In the genomic region with DNA sequence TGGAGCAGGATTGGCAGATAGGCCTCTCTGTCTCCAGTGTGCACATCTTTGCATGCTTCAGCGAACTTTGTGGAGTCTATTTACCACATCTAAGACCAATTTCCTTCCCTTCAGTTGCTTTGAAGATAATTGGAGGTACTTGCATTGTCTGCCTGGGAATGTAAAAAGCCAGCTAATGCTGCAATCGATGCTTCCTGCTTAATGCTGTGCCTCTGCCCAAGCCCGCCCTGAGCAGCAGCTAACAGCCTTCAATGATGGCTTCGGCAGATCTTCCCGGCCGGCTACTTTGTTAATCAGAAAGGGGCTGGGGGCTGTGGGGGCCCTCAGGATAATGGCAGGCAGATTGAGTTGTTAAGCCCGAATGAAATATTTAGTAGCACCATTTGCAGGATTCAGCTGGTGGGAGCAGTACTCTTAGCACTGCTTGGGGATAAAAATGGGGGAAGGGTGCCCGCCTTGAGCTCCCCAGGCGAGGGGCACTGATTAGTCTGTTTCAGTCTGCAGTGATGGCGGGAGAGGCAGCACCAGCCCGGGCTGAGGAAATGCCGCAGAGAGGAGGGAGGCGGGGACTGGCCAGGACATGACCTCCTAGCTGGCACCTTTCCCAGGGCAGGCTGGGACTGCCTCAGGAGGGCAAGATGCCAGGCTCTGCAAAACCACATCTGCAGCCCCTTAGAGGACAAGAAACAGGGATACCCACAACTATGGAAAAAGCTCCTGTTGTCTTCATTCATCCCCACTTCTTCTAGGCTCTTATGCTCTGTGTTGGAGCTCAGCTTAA, we compare ENCODE assay signal across 8 cellular contexts.
A peak's percentile ranks its signal among the peaks of the same experiment; 100 is the strongest.
DNase-seq lines count a peak whose midpoint lies in the region; ATAC-seq and TF ChIP-seq lines count a peak whose summit lies in the region.

No MANE protein-coding gene starts in this region.

- WGBS in testis, 2 donors: 19 to 23% methylated on average over 11 to 13 of the region's 13 CpGs

- H3K9me3 ChIP-seq in testis: no peaks in the 10 kb centered on the region

- no peak overlapping the region for H3K27ac Mint-ChIP-seq in activated naive CD4-positive, alpha-beta T cell treated with anti-CD3 and anti-CD28 coated beads, Interleukin-2, amount 50 U/mL, for 72 hours

- H3K9me3 Mint-ChIP-seq in activated naive CD4-positive, alpha-beta T cell treated with anti-CD3 and anti-CD28 coated beads, Interleukin-2, amount 50 U/mL, for 72 hours: no peaks in the 10 kb centered on the region

- TF ChIP-seq CTCF in VCaP (conservative IDR thresholded peaks at IDR 0.05) (no peak), testis (IDR thresholded peaks at IDR 0.05) (no peak)

- H3K36me3 Mint-ChIP-seq in activated naive CD4-positive, alpha-beta T cell treated with anti-CD3 and anti-CD28 coated beads, Interleukin-2, amount 50 U/mL, for 72 hours: no peaks in the 10 kb centered on the region

- H3K4me3 ChIP-seq in testis: no peak overlapping the region

- H3K27ac ChIP-seq in VCaP (peak overlapping the region; percentile 94), testis (no peak overlapping the region)

- intact Hi-C loops in testis (cut with DNase I; ENCODE audit: low total_unique reads): no loop called here

- DNase-seq in NCI-H1105 treated with DMSO at 0.1 percent for 48 hours (lab: John Stamatoyannopoulos, UW) (peak; percentile 98), hippocampal formation (lab: John Stamatoyannopoulos, UW) (peak; percentile 88 to 91), testis (peak; percentile 90)
- no peak for DNase-seq in activated naive CD4-positive, alpha-beta T cell treated with anti-CD3 and anti-CD28 coated beads, Interleukin-2, amount 50 U/mL, for 72 hours (ENCODE audit: low spot score in 2 of 2)

- H3K27me3 ChIP-seq in testis: no peaks in the 10 kb centered on the region

- ATAC-seq in GM21737 (IDR thresholded peaks at IDR 0.05; ENCODE audit: unreplicated experiment) (no peak), GM21723 (IDR thresholded peaks at IDR 0.05; ENCODE audit: unreplicated experiment) (no peak), HG02571 (IDR thresholded peaks at IDR 0.05; ENCODE audit: unreplicated experiment) (no peak)
- no peak for ATAC-seq in activated naive CD4-positive, alpha-beta T cell treated with anti-CD3 and anti-CD28 coated beads, Interleukin-2, amount 50 U/mL, for 72 hours

- TF ChIP-seq POLR2A in testis (IDR thresholded peaks at IDR 0.05): no peak

- no peaks in the 10 kb centered on the region for H3K36me3 ChIP-seq in testis (ENCODE audit: low read depth, missing control alignments)

- peaks cover 4% of the 10 kb centered on the region for H3K4me1 ChIP-seq in testis

Comparison
In these comparisons a context has a peak if more than half of its experiments do, and no peak if none do; other contexts are left out.
1. DNase-seq: peak in NCI-H1105 treated with DMSO at 0.1 percent for 48 hours (single experiment), hippocampal formation (2 of 2) and testis (single experiment); none in activated naive CD4-positive, alpha-beta T cell treated with anti-CD3 and anti-CD28 coated beads, Interleukin-2, amount 50 U/mL, for 72 hours (0 of 2).